ENCODE assay signal across 17 cellular contexts in the genomic region with DNA sequence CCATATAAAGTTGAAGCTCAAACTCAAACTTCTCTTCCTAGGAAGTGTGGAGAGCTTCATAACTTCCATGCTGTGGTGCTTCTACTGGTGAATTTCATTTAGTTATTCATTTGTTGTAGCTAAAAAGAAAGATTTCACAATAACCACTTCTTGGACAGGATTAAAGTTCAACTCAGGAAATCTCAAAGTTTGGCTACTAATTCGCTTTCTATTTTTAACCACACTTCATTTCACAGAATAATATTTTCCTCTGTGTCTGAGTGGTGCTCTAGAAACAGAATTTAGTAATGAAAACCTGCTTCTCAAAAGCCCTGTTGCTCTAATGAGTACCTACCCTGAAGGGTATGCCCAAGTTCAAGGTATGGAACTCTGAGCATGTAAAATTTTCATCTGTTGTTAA.
DNase-seq lines count a peak whose midpoint lies in the region; ATAC-seq and TF ChIP-seq lines count a peak whose summit lies in the region.
"Had no signal": no experiment of that assay in that cellular context is flagged by ENCODE, and none has a peak within 500 bp of the region (broad histone marks: within the 10 kb centered on the region; RNA-seq: fewer than 3 reads in every experiment).

No MANE protein-coding gene starts in this region.

- H3K27me3 ChIP-seq in lower lobe of right lung (ENCODE audit: low read depth) (no peaks in the 10 kb centered on the region), aorta (ENCODE audit: control insufficient read depth in 1 of 2, insufficient read depth in 2 of 2, low read length in 1 of 2) (no peaks in the 10 kb centered on the region), spleen (replicated peaks in 1 of 7) (no peaks in the 10 kb centered on the region)

- no peaks in the 10 kb centered on the region for H3K36me3 ChIP-seq in SK-N-MC (ENCODE audit: insufficient read depth, low read length)
- H3K36me3 ChIP-seq in lower lobe of right lung = no peaks in the 10 kb centered on the region
- H3K36me3 ChIP-seq in aorta (ENCODE audit: control insufficient read depth in 1 of 2, insufficient read depth in 2 of 2, low read length in 1 of 2) = no peaks in the 10 kb centered on the region
- H3K36me3 ChIP-seq in spleen = no peaks in the 10 kb centered on the region
- H3K36me3 ChIP-seq: HAP-1 had no signal

- intact Hi-C loops in lower lobe of right lung (cut with DNase I) = no loop called here
- intact Hi-C loops in aorta (cut with DNase I) = loop anchor here in 1 of 2 donors (5.0 to 10.0 kb wide), 2 partner anchors 44 to 86 kb away; no protein-coding TSS in a partner anchor
- intact Hi-C loops in spleen (cut with DNase I; ENCODE audit: low total_unique reads) = no loop called here

- DNase-seq in SK-N-MC (ENCODE audit: low read depth, low spot score) (peak; percentile 42), fibroblast of peridontal ligament (ENCODE audit: extremely low read depth) (peak; percentile 82), lower lobe of right lung (no peak), aorta (no peak), spleen (no peak)
- DNase-seq: activated CD4-positive, CD25-positive, alpha-beta regulatory T cell treated with anti-CD3 and anti-CD28 coated beads, Interleukin-2, amount 50 U/mL, for 72 hours; activated CD8-positive, alpha-beta memory T cell treated with anti-CD3 and anti-CD28 coated beads, Interleukin-2, amount 50 U/mL, for 48 hours; activated naive CD8-positive, alpha-beta T cell treated with anti-CD3 and anti-CD28 coated beads, Interleukin-2, amount 50 U/mL, for 24 hours; Kasumi-1; NCI-H1694; NCI-H510A treated with DMSO at 0.1 percent for 48 hours; stimulated activated CD4-positive, alpha-beta T cell treated with anti-CD3 and anti-CD28 coated beads, Interleukin-1b, Interleukin-23, amount 100 ng/mL, for 48 hours; stimulated activated CD8-positive, alpha-beta memory T cell treated with anti-CD3 and anti-CD28 coated beads, Interleukin-4, amount 100 ng/mL, for 48 hours had no signal

- H3K4me3 ChIP-seq in SK-N-MC = peak overlapping the region; percentile 48
- no peak overlapping the region for H3K4me3 ChIP-seq in lower lobe of right lung
- no peak overlapping the region for H3K4me3 ChIP-seq in aorta (ENCODE audit: low read length in 2 of 2)
- no peak overlapping the region for H3K4me3 ChIP-seq in spleen
- H3K4me3 ChIP-seq: HAP-1 had no signal

- peaks cover 37% of the 10 kb centered on the region for H3K4me1 ChIP-seq in lower lobe of right lung
- peaks cover 16 to 24% of the 10 kb centered on the region in 2 donors for H3K4me1 ChIP-seq in aorta (ENCODE audit: control insufficient read depth in 1 of 2, insufficient read depth in 2 of 2, low read length in 2 of 2)
- peaks cover 0 to 15% (median 4%) of the 10 kb centered on the region in 6 donors for H3K4me1 ChIP-seq in spleen
- H3K4me1 ChIP-seq: HAP-1 had no signal

- H3K27ac ChIP-seq in SK-N-MC (peak overlapping the region; percentile 81), lower lobe of right lung (no peak overlapping the region), aorta (ENCODE audit: low read depth in 1 of 2, low read length in 2 of 2) (peak overlapping the region in 1 of 2 donors; percentile 98), spleen (no peak overlapping the region)

- WGBS in aorta, 2 donors = 0 to 4% methylated on average over 1 of the region's 1 CpG
- WGBS in spleen, 5 donors = 10 to 33% (median 21%) methylated on average over 1 of the region's 1 CpG

- peak; percentile 66 to 79 for ATAC-seq in lower lobe of right lung
- ATAC-seq in aorta (ENCODE audit: low FRiP score) = peak; percentile 56
- no peak for ATAC-seq in HG03039 (IDR thresholded peaks at IDR 0.05; ENCODE audit: unreplicated experiment)
- no peak for ATAC-seq in HG03378 (IDR thresholded peaks at IDR 0.05; ENCODE audit: unreplicated experiment)
- ATAC-seq: activated naive CD8-positive, alpha-beta T cell treated with anti-CD3 and anti-CD28 coated beads, Interleukin-2, amount 50 U/mL, for 24 hours; Panc1 had no signal

- TF ChIP-seq CTCF in lower lobe of right lung (IDR thresholded peaks at IDR 0.05) (no peak), spleen (IDR thresholded peaks at IDR 0.05 in 8 of 11, conservative IDR thresholded peaks at IDR 0.05 in 3 of 11) (no peak)

- H3K9ac ChIP-seq in SK-N-MC (ENCODE audit: insufficient read length) = no peak overlapping the region

- TF ChIP-seq POLR2A in spleen (IDR thresholded peaks at IDR 0.05) = no peak

- no peaks in the 10 kb centered on the region for H3K9me3 ChIP-seq in SK-N-MC (ENCODE audit: low read depth, low read length)
- H3K9me3 ChIP-seq in lower lobe of right lung = no peaks in the 10 kb centered on the region
- no peaks in the 10 kb centered on the region for H3K9me3 ChIP-seq in aorta (ENCODE audit: control insufficient read depth, low read length)
- H3K9me3 ChIP-seq in spleen = no peaks in the 10 kb centered on the region
- H3K9me3 ChIP-seq: HAP-1 had no signal

Comparison
In these comparisons a context has a peak if more than half of its experiments do, and no peak if none do; other contexts are left out.
1. DNase-seq: peak in SK-N-MC (single experiment) and fibroblast of peridontal ligament (single experiment); none in lower lobe of right lung (single experiment), aorta (0 of 2) and spleen (single experiment).
2. ATAC-seq: peak in lower lobe of right lung (2 of 2) and aorta (single experiment); none in HG03039 (single experiment) and HG03378 (single experiment).